In genomic region chr16:15025234-15025951, GRCh38 we compare ENCODE assay signal across 8 cellular contexts. TPM values are rescaled to one million over a fixed set of nuclear protein-coding genes. Genes with fewer than 3 reads are reported as not detected.
DNase-seq lines count a peak whose midpoint lies in the region; TF ChIP-seq lines count a peak whose summit lies in the region.
"Not testable (repeated sequence)": the region's sequence is repeated elsewhere in the genome, so short reads cannot be mapped to it uniquely, and the experiment has no call there.

No MANE protein-coding gene starts in this region.

- CTCF ChIA-PET in A673 (lab: Charles Lee), result not testable (repeated sequence)

- H3K4me1 ChIP-seq in A673 (ENCODE audit: insufficient read depth, low read length, poor library complexity, severe bottlenecking), result peaks cover 26% of the 10 kb centered on the region
- peaks cover 0 to 50% (median 27%) of the 10 kb centered on the region in 4 donors for H3K4me1 ChIP-seq in esophagus muscularis mucosa
- not testable (repeated sequence) for H3K4me1 ChIP-seq in right atrium auricular region; muscle layer of colon (ENCODE audit: insufficient read depth, low read length)
- peaks cover 0 to 46% (median 16%) of the 10 kb centered on the region in 6 donors for H3K4me1 ChIP-seq in spleen

- not testable (repeated sequence) for TF ChIP-seq POLR2A in esophagus muscularis mucosa (IDR thresholded peaks at IDR 0.05; ENCODE audit: low read depth); spleen (IDR thresholded peaks at IDR 0.05)

- H3K27ac ChIP-seq in A673 (ENCODE audit: low read depth, low read length, poor library complexity, severe bottlenecking), result peak overlapping the region; percentile 35
- peak overlapping the region in 3 of 4 donors; percentile 10 to 69 (median 22) for H3K27ac ChIP-seq in esophagus muscularis mucosa (replicated peaks in 1 of 4)
- H3K27ac ChIP-seq in right atrium auricular region, result not testable (repeated sequence)
- H3K27ac ChIP-seq in muscle layer of colon (ENCODE audit: low read depth, low read length), result peak overlapping the region; percentile 54
- peak overlapping the region in 7 of 8 donors; percentile 28 to 62 (median 52) for H3K27ac ChIP-seq in spleen

- WGBS in esophagus muscularis mucosa, result 75% methylated on average over 14 of the region's 14 CpGs
- WGBS in spleen, 5 donors, result 73 to 86% (median 82%) methylated on average over 14 of the region's 14 CpGs

- H3K27me3 ChIP-seq in A673 (replicated peaks; ENCODE audit: insufficient read depth, low read depth, low read length, poor library complexity); esophagus muscularis mucosa; right atrium auricular region; muscle layer of colon (ENCODE audit: control insufficient read depth in 1 of 2, insufficient read depth in 2 of 2, low read length in 2 of 2); spleen (replicated peaks in 1 of 7): not testable (repeated sequence)

- TSS peak; percentile 3 for BruUV-seq in A673 (replicated peaks; lab: Mats Ljungman, UMichigan)

- intact Hi-C loops in A673 (cut with micrococcal nuclease; ENCODE audit: unreplicated experiment); esophagus muscularis mucosa (cut with DNase I); spleen (cut with DNase I; ENCODE audit: low total_unique reads): not testable (repeated sequence)

- H3K4me3 ChIP-seq in A673 (ENCODE audit: low read depth, low read length, poor library complexity, severe bottlenecking); astrocyte of the spinal cord (ENCODE audit: low read depth, low read length); esophagus muscularis mucosa; right atrium auricular region; muscle layer of colon (ENCODE audit: low read depth in 1 of 2, low read length in 2 of 2); spleen: not testable (repeated sequence)

- H3K36me3 ChIP-seq in A673 (ENCODE audit: insufficient read depth, low read length, poor library complexity, severe bottlenecking) (peaks cover 31% of the 10 kb centered on the region), esophagus muscularis mucosa (peaks cover 29 to 90% (median 64%) of the 10 kb centered on the region in 4 donors), right atrium auricular region (peaks cover 48% of the 10 kb centered on the region), muscle layer of colon (ENCODE audit: insufficient read depth, low read length) (peaks cover 19% of the 10 kb centered on the region), spleen (peaks cover 0 to 99% (median 44%) of the 10 kb centered on the region in 6 donors)

- POLR2A ChIA-PET in A673 (lab: Charles Lee; ENCODE audit: low non-redundant PET), result not testable (repeated sequence)

- not testable (repeated sequence) for H3K9ac ChIP-seq in muscle layer of colon (ENCODE audit: low read length)

- TF ChIP-seq CTCF in A673 (conservative IDR thresholded peaks at IDR 0.05; ENCODE audit: low read depth, low read length); astrocyte of the spinal cord (IDR thresholded peaks at IDR 0.05; ENCODE audit: low read depth, low read length); esophagus muscularis mucosa (IDR thresholded peaks at IDR 0.05); right atrium auricular region (IDR thresholded peaks at IDR 0.05); spleen (IDR thresholded peaks at IDR 0.05 in 8 of 11, conservative IDR thresholded peaks at IDR 0.05 in 3 of 11): not testable (repeated sequence)

- DNase-seq in A673 (ENCODE audit: low spot score) (peak; percentile 72), GM04503 (ENCODE audit: low read depth) (peak; percentile 14), RPMI7951 (ENCODE audit: low read depth) (peak; percentile 80), astrocyte of the spinal cord (ENCODE audit: low read depth, low spot score) (peak; percentile 65), right atrium auricular region (ENCODE audit: low spot score) (peak; percentile 57)
- not testable (repeated sequence) for DNase-seq in esophagus muscularis mucosa (ENCODE audit: extremely low spot score); spleen

- in situ Hi-C loops in astrocyte of the spinal cord (cut with HindIII; ENCODE audit: low sequenced_read_pairs), result not testable (repeated sequence)

- not testable (repeated sequence) for H3K9me3 ChIP-seq in A673 (ENCODE audit: low read depth, low read length, poor library complexity, severe bottlenecking); esophagus muscularis mucosa; right atrium auricular region; muscle layer of colon (ENCODE audit: low read length); spleen

- TF ChIP-seq EP300 in esophagus muscularis mucosa (IDR thresholded peaks at IDR 0.05), result not testable (repeated sequence)

RNA-seq across cellular contexts. Expression of gene NTAN1, which starts 30.5 kb away (rescaled TPM):
- total RNA-seq in A673 (2021) (55.5 and 59.7 TPM in 2 replicates), esophagus muscularis mucosa (10 to 100 TPM; 61.1 to 74.8 (median 63.5) TPM), right atrium auricular region (10 to 100 TPM; 32.4 to 37.5 TPM), spleen (10 to 100 TPM; 27.1 to 70.6 (median 50.8) TPM)
- total RNA-seq in RPMI7951 (2014; rRNA removed; shearing (Covaris generic)), result 70.9 and 78.8 TPM in 2 replicates
- 10 to 100 TPM; 33.0 to 48.3 (median 39.8) TPM for polyA plus RNA-seq in spleen

RNA-seq across cellular contexts. Expression of gene PDXDC1, which starts 50.6 kb away (rescaled TPM):
- total RNA-seq in A673 (2021), result 101 and 103 TPM in 2 replicates
- total RNA-seq in RPMI7951 (2014; rRNA removed; shearing (Covaris generic)), result 29.3 and 29.8 TPM in 2 replicates
- total RNA-seq in esophagus muscularis mucosa, result 10 to 100 TPM; 74.3 to 91.3 (median 85.9) TPM
- total RNA-seq in right atrium auricular region, result 10 to 100 TPM; 50.4 to 60.8 TPM
- 10 to 100 TPM; 51.0 to 80.7 (median 72.4) TPM for total RNA-seq in spleen
- polyA plus RNA-seq in spleen, result 10 to 100 TPM; 17.7 to 29.6 (median 18.6) TPM
